18 cellular contexts compared by ENCODE assay signal in the genomic region with DNA sequence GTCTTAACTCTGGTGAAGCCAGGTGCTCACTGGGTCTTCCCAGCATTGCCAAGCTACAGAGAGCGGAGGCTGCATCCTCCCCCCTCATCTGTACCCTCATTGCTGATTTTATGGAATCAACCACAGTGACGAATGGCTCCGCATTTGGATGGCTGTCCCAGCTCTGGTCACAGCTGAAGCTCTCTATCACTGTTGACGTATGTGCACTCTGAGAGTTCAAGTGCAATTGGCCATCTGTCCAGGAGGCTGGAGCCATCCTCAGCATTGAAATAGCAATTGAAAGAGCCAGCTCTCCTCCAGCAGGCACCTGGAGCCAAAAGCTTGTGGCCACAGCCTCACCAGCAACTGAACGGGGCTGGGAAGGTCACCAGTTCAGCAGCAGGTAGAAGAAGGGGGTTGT.
"Had no signal": no experiment of that assay in that cellular context is flagged by ENCODE, and none has a peak within 500 bp of the region (broad histone marks: within the 10 kb centered on the region; RNA-seq: fewer than 3 reads in every experiment).

No MANE protein-coding gene starts in this region.

- H3K9ac ChIP-seq: SK-N-SH had no signal

- H3K4me2 ChIP-seq: SK-N-SH had no signal

- H3K9me3 ChIP-seq: SK-N-SH had no signal

- DNase-seq: KBM-7; NCI-H1092; NCI-H1105 treated with DMSO at 0.1 percent for 48 hours; NCI-H1417 treated with DMSO at 0.1 percent for 48 hours; NCI-H187; NCI-H2029; NCI-H2081 treated with DMSO at 0.1 percent for 48 hours; NCI-H2171; NCI-H226; NCI-H446; NCI-H510A; NCI-H524 treated with DMSO at 0.1 percent for 48 hours; NCI-H69; NCI-H774; NK-92 treated with Interleukin-12 subunit alpha and Interleukin-12 subunit beta, amount 100 ng/mL, for 24 hours; PC-3; SK-N-SH; SW 1271 had no signal
